In genomic region chr16:75818491-75818890, GRCh38 we compare ENCODE assay signal across 29 cellular contexts.
"Had no signal": no experiment of that assay in that cellular context is flagged by ENCODE, and none has a peak within 500 bp of the region (broad histone marks: within the 10 kb centered on the region; RNA-seq: fewer than 3 reads in every experiment).

No MANE protein-coding gene starts in this region.

- DNase-seq: activated CD4-positive, alpha-beta T cell treated with anti-CD3 and anti-CD28 coated beads for 4 hours; activated CD4-positive, alpha-beta T cell treated with anti-CD3 and anti-CD28 coated beads, Interleukin-2, amount 50 U/mL, for 4 hours; activated CD8-positive, alpha-beta memory T cell treated with anti-CD3 and anti-CD28 coated beads for 24 hours; activated effector memory CD4-positive, alpha-beta T cell treated with Interleukin-2 at 50 U/mL for 16 hours; activated naive CD4-positive, alpha-beta T cell treated with Interleukin-2 at 50 U/mL for 16 hours; adrenal gland; dorsolateral prefrontal cortex; effector memory CD4-positive, alpha-beta T cell; hippocampal formation; kidney; left colon; lower lobe of right lung; mesendoderm; natural killer cell; occipital lobe; stimulated activated CD4-positive, alpha-beta T cell treated with anti-CD3 and anti-CD28 coated beads, Interleukin-15, amount 100 ng/mL, for 24 hours; stimulated activated CD4-positive, alpha-beta T cell treated with anti-CD3 and anti-CD28 coated beads, Interleukin-2, amount 100 ng/mL, for 24 hours; stimulated activated naive B cell treated with anti-CD40 and anti-IgM and Interleukin-4, amounts not matched to agents 10 μg/mL and 1 μg/mL and 100 μg/mL, for 72 hours; stomach; T-cell; tibial artery; upper lobe of right lung had no signal

- H3K36me3 ChIP-seq: adrenal gland, ascending aorta, gastroesophageal sphincter, lower lobe of right lung, neural progenitor cell, right atrium auricular region, stomach, suprapubic skin, tibial artery, upper lobe of right lung had no signal

- H3K4me3 ChIP-seq: adrenal gland, ascending aorta, coronary artery, dorsolateral prefrontal cortex, gastroesophageal sphincter, lower lobe of right lung, neural progenitor cell, right atrium auricular region, stomach, suprapubic skin, tibial artery, upper lobe of right lung had no signal

- H3K4me1 ChIP-seq: adrenal gland, ascending aorta, gastroesophageal sphincter, lower lobe of right lung, neural progenitor cell, right atrium auricular region, stomach, suprapubic skin, tibial artery, upper lobe of right lung had no signal

- H3K27ac ChIP-seq: adrenal gland, ascending aorta, coronary artery, dorsolateral prefrontal cortex, gastroesophageal sphincter, lower lobe of right lung, neural progenitor cell, right atrium auricular region, stomach, suprapubic skin, tibial artery, upper lobe of right lung, VCaP had no signal

- H2AFZ ChIP-seq: neural progenitor cell had no signal

- H3K9me3 ChIP-seq: adrenal gland, ascending aorta, gastroesophageal sphincter, lower lobe of right lung, right atrium auricular region, stomach, suprapubic skin, tibial artery, upper lobe of right lung had no signal

- H3K9ac ChIP-seq: neural progenitor cell had no signal

- H3K4me2 ChIP-seq: neural progenitor cell had no signal

- H3K27me3 ChIP-seq: adrenal gland, ascending aorta, dorsolateral prefrontal cortex, gastroesophageal sphincter, neural progenitor cell, right atrium auricular region, stomach, suprapubic skin, tibial artery, upper lobe of right lung had no signal
